Comparison of ENCODE assay signal across 22 cellular contexts in the genomic region with DNA sequence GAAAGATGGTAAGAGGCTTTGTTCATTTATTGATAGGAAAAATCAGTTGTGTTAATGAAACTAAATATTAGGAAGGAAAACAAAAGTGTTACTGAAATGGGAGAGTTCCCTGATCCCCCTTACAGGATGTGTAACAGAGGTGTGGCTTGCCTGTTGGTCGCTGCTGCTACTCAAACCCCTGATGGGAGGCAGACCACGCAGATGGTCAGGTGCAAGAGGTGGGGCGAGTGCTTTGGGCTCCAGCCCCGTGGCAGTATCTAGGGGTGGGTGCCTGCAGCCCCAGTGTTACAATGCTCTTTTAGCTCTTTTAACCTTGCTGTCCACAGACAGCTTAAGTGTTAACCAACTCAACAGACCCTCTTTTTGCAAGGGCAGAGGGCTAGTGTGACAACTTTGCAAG.
DNase-seq lines count a peak whose midpoint lies in the region; ATAC-seq, FAIRE-seq and TF ChIP-seq lines count a peak whose summit lies in the region.
"Had no signal": no experiment of that assay in that cellular context is flagged by ENCODE, and none has a peak within 500 bp of the region (broad histone marks: within the 10 kb centered on the region; RNA-seq: fewer than 3 reads in every experiment).

No MANE protein-coding gene starts in this region.

- H2BK15ac ChIP-seq in H1 (ENCODE audit: low read length): no peak overlapping the region

- H3K4me1 ChIP-seq in H1 (replicated peaks in 1 of 4; ENCODE audit: control insufficient read depth in 3 of 4, insufficient read depth in 4 of 4, low read length in 3 of 4): no peaks in the 10 kb centered on the region
- H3K4me1 ChIP-seq: A549, Caco-2 had no signal

- H3K23me2 ChIP-seq in H1 (ENCODE audit: low read depth, low read length): no peaks in the 10 kb centered on the region

- no peaks in the 10 kb centered on the region for H3K79me1 ChIP-seq in H1 (ENCODE audit: low read depth, low read length)

- no peak overlapping the region for H3K56ac ChIP-seq in H1 (replicated peaks; ENCODE audit: insufficient read length, low read depth, low read length)

- no peak overlapping the region for H3K4me2 ChIP-seq in H1 (ENCODE audit: insufficient read depth in 1 of 2, low read depth in 2 of 2, low read length in 2 of 2)
- H3K4me2 ChIP-seq: A549; BLaER1 treated with 17β-estradiol and CSF1 and Interleukin-3, amounts not matched to agents 10 nM and 100 nM had no signal

- no peak for TF ChIP-seq EP300 in H1 (IDR thresholded peaks at IDR 0.05; ENCODE audit: borderline replicate concordance in 1 of 2, low read depth in 2 of 2, low read length in 2 of 2)

- no peak overlapping the region for H3K4ac ChIP-seq in H1 (replicated peaks; ENCODE audit: insufficient read length, low read depth, low read length)

- no peak overlapping the region for H3K9ac ChIP-seq in H1 (replicated peaks in 1 of 4; ENCODE audit: extremely low read depth in 1 of 4, low read depth in 3 of 4, low read length in 3 of 4)
- H3K9ac ChIP-seq: BLaER1 treated with 17β-estradiol and CSF1 and Interleukin-3, amounts not matched to agents 10 nM and 100 nM had no signal

- H3K4me1 Mint-ChIP-seq in WTC11: no peaks in the 10 kb centered on the region
- H3K4me1 Mint-ChIP-seq: B cell had no signal

- FAIRE-seq in H1 (lab: Jason Lieb, UNC): no peak
- FAIRE-seq: A549, D721Med, G401.6, GM12891, GM19239 had no signal

- 75% methylated on average over 4 of the region's 4 CpGs; no CpG with 5 or more reads in 1 of the 2 experiments for WGBS in H1 (ENCODE audit: extremely low coverage in 1 of 2, insufficient coverage in 1 of 2, insufficient read length in 1 of 2, insufficient replicate concordance in 2 of 2, low coverage in 1 of 2, low lambda C conversion rate in 2 of 2, missing lambda C conversion rate in 1 of 2), 2 experiments

- TF ChIP-seq POLR2A in H1 (IDR thresholded peaks at IDR 0.05; ENCODE audit: control extremely low read depth in 1 of 2, low read depth in 2 of 2, low read length in 2 of 2): no peak

- 0 out of 4 replicates have a peak, but pooled peaks cover 0 to 2% of the 10 kb centered on the region in 2 experiments for H3K9me3 ChIP-seq in H1 (ENCODE audit: insufficient read depth in 2 of 2, low read depth in 1 of 2, low read length in 1 of 2)
- H3K9me3 ChIP-seq: A549, Caco-2 had no signal

- TF ChIP-seq CTCF in WTC11 (IDR thresholded peaks at IDR 0.05) (no peak), H1 (IDR thresholded peaks at IDR 0.05; ENCODE audit: control extremely low read depth in 1 of 3, insufficient read depth in 1 of 3, low read depth in 1 of 3, low read length in 3 of 3) (no peak)

- H3K79me2 ChIP-seq in H1 (ENCODE audit: control insufficient read depth in 1 of 2, insufficient read depth in 2 of 2, low read length in 2 of 2): no peaks in the 10 kb centered on the region

- no peaks in the 10 kb centered on the region; the same call in 1 of the 2 replicates for H3K27me3 Mint-ChIP-seq in WTC11 (ENCODE audit: low read depth)
- H3K27me3 Mint-ChIP-seq: CD4-positive, alpha-beta T cell had no signal

- peak; percentile 4 for DNase-seq in activated naive CD4-positive, alpha-beta T cell treated with anti-CD3 and anti-CD28 coated beads, Interleukin-2, amount 50 U/mL, for 16 hours
- DNase-seq in activated naive CD4-positive, alpha-beta T cell treated with Interleukin-2 at 50 U/mL for 16 hours: no peak
- DNase-seq in WTC11 (ENCODE audit: low spot score) (peak; percentile 11), H1 (ENCODE audit: low read depth in 1 of 2, low spot score in 2 of 2) (no peak), amygdala (lab: John Stamatoyannopoulos, UW) (no peak), activated gamma-delta T cell (lab: John Stamatoyannopoulos, UW) (no peak)
- DNase-seq: AML-193; Caco-2; Calu3; CD4-positive, alpha-beta T cell; CD8-positive, alpha-beta T cell; DMS79 treated with DMSO at 0.1 percent for 48 hours; GF-D8 had no signal

- no peak overlapping the region for H3K27ac Mint-ChIP-seq in WTC11
- H3K27ac Mint-ChIP-seq: B cell; CD4-positive, alpha-beta T cell; CD8-positive, alpha-beta T cell had no signal

- H3K14ac ChIP-seq in H1 (ENCODE audit: insufficient read length): no peak overlapping the region

- H3K4me3 ChIP-seq in H1 (ENCODE audit: extremely low read depth in 1 of 4, insufficient read depth in 2 of 4, low read depth in 3 of 4, low read length in 4 of 4): no peak overlapping the region
- H3K4me3 ChIP-seq: A549; BLaER1 treated with 17β-estradiol and CSF1 and Interleukin-3, amounts not matched to agents 10 nM and 100 nM had no signal

- peaks cover 3% of the 10 kb centered on the region for H3K36me3 Mint-ChIP-seq in WTC11
- H3K36me3 Mint-ChIP-seq: CD8-positive, alpha-beta T cell had no signal

- H3K9me3 Mint-ChIP-seq in WTC11: peaks cover 16% of the 10 kb centered on the region
- H3K9me3 Mint-ChIP-seq: CD4-positive, alpha-beta T cell; CD8-positive, alpha-beta T cell had no signal

- no peak overlapping the region for H2BK20ac ChIP-seq in H1 (ENCODE audit: low read length)

- POLR2A ChIA-PET in WTC11 (lab: Charles Lee) (no interaction called here), H1 (lab: Charles Lee; ENCODE audit: partially characterized antibody) (no interaction called here)

- no peak overlapping the region for H2BK120ac ChIP-seq in H1 (replicated peaks; ENCODE audit: low read depth, low read length)

- H2AK5ac ChIP-seq in H1 (ENCODE audit: low read depth, low read length): no peak overlapping the region

- H4K5ac ChIP-seq in H1 (ENCODE audit: insufficient read length, low read depth, low read length): no peak overlapping the region

- ATAC-seq in WTC11: peak; percentile 70
- ATAC-seq: A549; CD8-positive, alpha-beta T cell had no signal

- H4K20me1 ChIP-seq in H1 (replicated peaks in 1 of 2; ENCODE audit: control insufficient read depth in 1 of 2, insufficient read depth in 2 of 2, low read length in 2 of 2): no peaks in the 10 kb centered on the region
- H4K20me1 ChIP-seq: BLaER1 treated with 17β-estradiol and CSF1 and Interleukin-3, amounts not matched to agents 10 nM and 100 nM had no signal

- no peak overlapping the region for H4K8ac ChIP-seq in H1 (ENCODE audit: extremely low read depth, insufficient read depth, low read length)

- no peak overlapping the region for H2BK5ac ChIP-seq in H1 (ENCODE audit: low read depth, low read length)

- CTCF ChIA-PET in WTC11 (lab: Charles Lee): no interaction called here
- CTCF ChIA-PET in H1 (lab: Charles Lee; ENCODE audit: partially characterized antibody): interaction anchor here (1.0 kb wide), 1 partner anchor 10 kb away, joined by 3 read pairs; no protein-coding TSS in a partner anchor

- no peaks in the 10 kb centered on the region for H3K27me3 ChIP-seq in H1 (replicated peaks in 1 of 4; ENCODE audit: control insufficient read depth in 3 of 4, extremely low read depth in 1 of 4, insufficient read depth in 3 of 4, low read length in 3 of 4)
- H3K27me3 ChIP-seq: BLaER1 treated with 17β-estradiol and CSF1 and Interleukin-3, amounts not matched to agents 10 nM and 100 nM had no signal

- H2AFZ ChIP-seq in H1 (ENCODE audit: low read length): 0 out of 2 replicates have a peak overlapping the region, but pooled peaks have one; percentile 40

- no peak overlapping the region for H3K27ac ChIP-seq in H1 (ENCODE audit: low read depth, low read length)
- H3K27ac ChIP-seq: 22Rv1; A549; BLaER1 treated with 17β-estradiol and CSF1 and Interleukin-3, amounts not matched to agents 10 nM and 100 nM; C4-2B had no signal

- H4K91ac ChIP-seq in H1 (replicated peaks; ENCODE audit: insufficient read length, low read length): no peak overlapping the region

- H3K23ac ChIP-seq in H1 (ENCODE audit: insufficient read length): no peak overlapping the region

- H3K36me3 ChIP-seq in H1 (ENCODE audit: control insufficient read depth in 2 of 4, insufficient read depth in 4 of 4, low read length in 3 of 4): no peaks in the 10 kb centered on the region
- H3K36me3 ChIP-seq: BLaER1 treated with 17β-estradiol and CSF1 and Interleukin-3, amounts not matched to agents 10 nM and 100 nM had no signal

- H3K18ac ChIP-seq in H1 (ENCODE audit: extremely low read depth, low read length): no peak overlapping the region

- H2BK12ac ChIP-seq in H1 (ENCODE audit: low read depth, low read length): no peak overlapping the region

- no peak for TF ChIP-seq RAD21 in H1 (IDR thresholded peaks at IDR 0.05 in 1 of 2, conservative IDR thresholded peaks at IDR 0.05 in 1 of 2; ENCODE audit: low read depth in 2 of 2, low read length in 2 of 2)

- no peak overlapping the region for H3K4me3 Mint-ChIP-seq in WTC11
- H3K4me3 Mint-ChIP-seq: B cell; CD4-positive, alpha-beta T cell; CD8-positive, alpha-beta T cell had no signal

TF ChIP-seq in WTC11, 78 proteins besides CTCF, POLR2A, EP300 and RAD21 (continues in another document):
- TF ChIP-seq ATF3 (CRISPR knock-in tag; conservative IDR thresholded peaks at IDR 0.05): no peak
- no peak for TF ChIP-seq ZNF138 (CRISPR knock-in tag; conservative IDR thresholded peaks at IDR 0.05)
- no peak for TF ChIP-seq NFE2L1 (CRISPR knock-in tag; IDR thresholded peaks at IDR 0.05)

TF ChIP-seq in H1, 55 proteins besides CTCF, POLR2A, EP300 and RAD21 (continues in another document):
- TF ChIP-seq JUND (IDR thresholded peaks at IDR 0.05; ENCODE audit: low read length) (no peak), USF2 (IDR thresholded peaks at IDR 0.05; ENCODE audit: low read length) (no peak), ASH2L (IDR thresholded peaks at IDR 0.05; ENCODE audit: low read length) (no peak), HDAC2 (IDR thresholded peaks at IDR 0.05; ENCODE audit: borderline replicate concordance in 1 of 2, low read depth in 2 of 2, low read length in 2 of 2) (no peak), KDM4A (IDR thresholded peaks at IDR 0.05; ENCODE audit: low read depth, low read length, severe bottlenecking) (no peak), TAF1 (IDR thresholded peaks at IDR 0.05; ENCODE audit: low read depth, low read length) (no peak), GTF2F1 (IDR thresholded peaks at IDR 0.05; ENCODE audit: borderline replicate concordance, low read depth, low read length) (no peak), ATF3 (IDR thresholded peaks at IDR 0.05; ENCODE audit: insufficient read depth, low read depth, low read length) (no peak), SIX5 (IDR thresholded peaks at IDR 0.05; ENCODE audit: low read depth, low read length) (no peak), FOSL1 (IDR thresholded peaks at IDR 0.05; ENCODE audit: insufficient read depth, low read depth, low read length) (no peak)

Comparison
In these comparisons a context has a peak if more than half of its experiments do, and no peak if none do; other contexts are left out.
1. DNase-seq: peak in activated naive CD4-positive, alpha-beta T cell treated with anti-CD3 and anti-CD28 coated beads, Interleukin-2, amount 50 U/mL, for 16 hours (single experiment) and WTC11 (single experiment); none in activated naive CD4-positive, alpha-beta T cell treated with Interleukin-2 at 50 U/mL for 16 hours (single experiment), H1 (0 of 2), amygdala (0 of 56) and activated gamma-delta T cell (single experiment).